ENCODE assay signal across 10 cellular contexts in the genomic region with DNA sequence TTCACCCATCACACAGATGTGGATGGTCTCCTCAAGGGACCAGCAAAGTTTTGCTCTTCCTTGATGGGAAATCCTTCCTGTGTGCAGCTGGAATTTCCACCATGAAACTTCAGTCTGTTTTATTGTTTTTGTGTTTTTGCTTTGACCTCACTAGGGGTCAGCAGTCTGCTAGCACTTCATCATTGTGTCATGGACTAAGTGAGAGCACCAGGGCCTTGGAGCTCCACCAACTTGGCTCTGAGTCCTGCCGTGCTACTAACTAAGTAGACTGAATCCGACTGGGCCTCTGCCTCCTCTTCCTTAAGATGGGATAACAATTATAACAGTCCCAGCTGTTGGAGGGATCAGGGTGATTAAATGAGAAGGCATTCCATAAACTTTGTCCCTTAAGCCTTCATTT.
DNase-seq lines count a peak whose midpoint lies in the region; ATAC-seq and TF ChIP-seq lines count a peak whose summit lies in the region.
"Had no signal": no experiment of that assay in that cellular context is flagged by ENCODE, and none has a peak within 500 bp of the region (broad histone marks: within the 10 kb centered on the region; RNA-seq: fewer than 3 reads in every experiment).

No MANE protein-coding gene starts in this region.

- H3K9me3 Mint-ChIP-seq in activated CD8-positive, alpha-beta T cell treated with anti-CD3 and anti-CD28 coated beads for 36 hours: no peaks in the 10 kb centered on the region
- H3K9me3 Mint-ChIP-seq: stimulated activated naive CD8-positive, alpha-beta T cell treated with anti-CD3 and anti-CD28 coated beads, Interleukin-15, amount 100 ng/mL, for 72 hours had no signal

- peak overlapping the region; percentile 74 for H3K27ac ChIP-seq in left ventricle myocardium inferior (replicated peaks)
- H3K27ac ChIP-seq in WERI-Rb-1: no peak overlapping the region

- H3K4me3 ChIP-seq in left ventricle myocardium inferior (no peak overlapping the region), skeletal muscle cell (ENCODE audit: low read depth, low read length) (no peak overlapping the region), WERI-Rb-1 (ENCODE audit: low read depth, low read length) (no peak overlapping the region)

- ATAC-seq in activated CD8-positive, alpha-beta T cell treated with anti-CD3 and anti-CD28 coated beads for 36 hours: no peak
- ATAC-seq in HG03139 (IDR thresholded peaks at IDR 0.05; ENCODE audit: unreplicated experiment) (no peak), HG02884 (IDR thresholded peaks at IDR 0.05; ENCODE audit: unreplicated experiment) (no peak)

- no peak overlapping the region for H3K27ac Mint-ChIP-seq in activated CD8-positive, alpha-beta T cell treated with anti-CD3 and anti-CD28 coated beads for 36 hours
- H3K27ac Mint-ChIP-seq: stimulated activated naive CD8-positive, alpha-beta T cell treated with anti-CD3 and anti-CD28 coated beads, Interleukin-15, amount 100 ng/mL, for 72 hours had no signal

- H3K27me3 Mint-ChIP-seq in activated CD8-positive, alpha-beta T cell treated with anti-CD3 and anti-CD28 coated beads for 36 hours: no peaks in the 10 kb centered on the region

- no peaks in the 10 kb centered on the region for H3K4me1 Mint-ChIP-seq in activated CD8-positive, alpha-beta T cell treated with anti-CD3 and anti-CD28 coated beads for 36 hours (ENCODE audit: low read depth)
- H3K4me1 Mint-ChIP-seq: stimulated activated naive CD8-positive, alpha-beta T cell treated with anti-CD3 and anti-CD28 coated beads, Interleukin-15, amount 100 ng/mL, for 72 hours had no signal

- H3K27me3 ChIP-seq in left ventricle myocardium inferior (ENCODE audit: low read depth) (no peaks in the 10 kb centered on the region), WERI-Rb-1 (ENCODE audit: insufficient read depth, low read depth, severe bottlenecking) (no peaks in the 10 kb centered on the region)

- TF ChIP-seq CTCF in left ventricle myocardium inferior (IDR thresholded peaks at IDR 0.05; ENCODE audit: borderline replicate concordance) (no peak), WERI-Rb-1 (IDR thresholded peaks at IDR 0.05; ENCODE audit: low read depth, low read length) (no peak)
- no peak for TF ChIP-seq CTCF in activated CD8-positive, alpha-beta T cell treated with anti-CD3 and anti-CD28 coated beads for 36 hours (IDR thresholded peaks at IDR 0.05)

- peaks cover 68% of the 10 kb centered on the region for H3K4me1 ChIP-seq in left ventricle myocardium inferior

- H3K9me3 ChIP-seq in left ventricle myocardium inferior (replicated peaks) (no peaks in the 10 kb centered on the region), WERI-Rb-1 (ENCODE audit: severe bottlenecking) (no peaks in the 10 kb centered on the region)

- no peak overlapping the region for H3K4me3 Mint-ChIP-seq in activated CD8-positive, alpha-beta T cell treated with anti-CD3 and anti-CD28 coated beads for 36 hours
- H3K4me3 Mint-ChIP-seq: stimulated activated naive CD8-positive, alpha-beta T cell treated with anti-CD3 and anti-CD28 coated beads, Interleukin-15, amount 100 ng/mL, for 72 hours had no signal

- no peaks in the 10 kb centered on the region for H3K36me3 Mint-ChIP-seq in activated CD8-positive, alpha-beta T cell treated with anti-CD3 and anti-CD28 coated beads for 36 hours (ENCODE audit: low read depth)

- intact Hi-C loops in left ventricle myocardium inferior (cut with micrococcal nuclease): no loop called here
- intact Hi-C loops in activated CD8-positive, alpha-beta T cell treated with anti-CD3 and anti-CD28 coated beads for 36 hours (cut with micrococcal nuclease): no loop called here

- H3K36me3 ChIP-seq in left ventricle myocardium inferior (no peaks in the 10 kb centered on the region), WERI-Rb-1 (no peaks in the 10 kb centered on the region)

- DNase-seq in H4 (ENCODE audit: low spot score): peak; percentile 26
- DNase-seq in astrocyte of the hippocampus (ENCODE audit: low read depth, low spot score): peak; percentile 61
- peak; percentile 87 for DNase-seq in left ventricle myocardium inferior
- peak; percentile 88 for DNase-seq in skeletal muscle cell (ENCODE audit: low read depth)
- DNase-seq in activated CD8-positive, alpha-beta T cell treated with anti-CD3 and anti-CD28 coated beads for 36 hours: no peak
- no peak for DNase-seq in WERI-Rb-1
- DNase-seq: NCI-H2227 treated with DMSO at 0.1 percent for 48 hours; stimulated activated naive CD8-positive, alpha-beta T cell treated with anti-CD3 and anti-CD28 coated beads, Interleukin-15, amount 100 ng/mL, for 72 hours had no signal

- CTCF ChIA-PET in activated CD8-positive, alpha-beta T cell treated with anti-CD3 and anti-CD28 coated beads for 36 hours (lab: Charles Lee): no interaction called here

- POLR2A ChIA-PET in activated CD8-positive, alpha-beta T cell treated with anti-CD3 and anti-CD28 coated beads for 36 hours (lab: Charles Lee): no interaction called here

Comparison
In these comparisons a context has a peak if more than half of its experiments do, and no peak if none do; other contexts are left out.
1. DNase-seq: peak in H4 (single experiment), astrocyte of the hippocampus (single experiment), left ventricle myocardium inferior (single experiment) and skeletal muscle cell (single experiment); none in activated CD8-positive, alpha-beta T cell treated with anti-CD3 and anti-CD28 coated beads for 36 hours (single experiment) and WERI-Rb-1 (single experiment).